Comparison of ENCODE assay signal across 1 cellular context in the genomic region with DNA sequence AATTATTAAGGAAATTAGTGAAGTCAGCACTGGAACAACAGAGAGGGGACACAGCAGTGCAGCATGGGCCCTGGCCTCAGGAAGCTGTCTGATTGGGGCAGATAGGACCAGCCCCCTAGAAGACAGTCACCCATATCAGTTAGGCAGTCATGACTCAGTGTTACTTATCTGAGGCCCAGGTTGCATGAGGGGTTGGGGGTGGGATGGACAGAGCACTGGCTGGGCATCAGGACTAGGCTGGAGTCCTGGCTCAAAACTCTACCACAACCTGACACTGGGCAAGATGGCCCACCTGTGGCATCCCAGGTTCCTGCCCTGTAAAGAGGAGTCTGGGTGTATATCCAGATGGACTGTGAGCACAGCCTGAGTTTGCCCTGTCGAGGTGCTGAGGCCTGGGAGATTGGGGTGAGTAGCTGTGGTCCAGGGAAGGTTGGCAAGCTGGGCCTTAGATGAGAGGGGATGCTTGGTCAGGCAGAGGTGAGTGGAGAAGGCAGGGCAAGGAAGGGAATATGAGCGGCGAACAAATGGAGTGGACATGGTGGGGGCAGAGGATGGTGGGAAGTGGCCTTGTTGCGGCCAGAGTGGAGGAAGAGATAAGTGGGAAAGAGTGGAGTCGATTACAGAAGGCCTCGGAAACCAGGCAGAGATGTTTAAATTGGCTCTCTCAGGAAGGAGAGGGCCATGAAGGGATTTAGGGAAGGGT.
TF ChIP-seq lines count a peak whose summit lies in the region.

No MANE protein-coding gene starts in this region.

TF ChIP-seq in K562, 482 proteins besides CTCF, POLR2A, EP300 and RAD21 (continued from another document and continues in another):
- TF ChIP-seq, protein P1, sequence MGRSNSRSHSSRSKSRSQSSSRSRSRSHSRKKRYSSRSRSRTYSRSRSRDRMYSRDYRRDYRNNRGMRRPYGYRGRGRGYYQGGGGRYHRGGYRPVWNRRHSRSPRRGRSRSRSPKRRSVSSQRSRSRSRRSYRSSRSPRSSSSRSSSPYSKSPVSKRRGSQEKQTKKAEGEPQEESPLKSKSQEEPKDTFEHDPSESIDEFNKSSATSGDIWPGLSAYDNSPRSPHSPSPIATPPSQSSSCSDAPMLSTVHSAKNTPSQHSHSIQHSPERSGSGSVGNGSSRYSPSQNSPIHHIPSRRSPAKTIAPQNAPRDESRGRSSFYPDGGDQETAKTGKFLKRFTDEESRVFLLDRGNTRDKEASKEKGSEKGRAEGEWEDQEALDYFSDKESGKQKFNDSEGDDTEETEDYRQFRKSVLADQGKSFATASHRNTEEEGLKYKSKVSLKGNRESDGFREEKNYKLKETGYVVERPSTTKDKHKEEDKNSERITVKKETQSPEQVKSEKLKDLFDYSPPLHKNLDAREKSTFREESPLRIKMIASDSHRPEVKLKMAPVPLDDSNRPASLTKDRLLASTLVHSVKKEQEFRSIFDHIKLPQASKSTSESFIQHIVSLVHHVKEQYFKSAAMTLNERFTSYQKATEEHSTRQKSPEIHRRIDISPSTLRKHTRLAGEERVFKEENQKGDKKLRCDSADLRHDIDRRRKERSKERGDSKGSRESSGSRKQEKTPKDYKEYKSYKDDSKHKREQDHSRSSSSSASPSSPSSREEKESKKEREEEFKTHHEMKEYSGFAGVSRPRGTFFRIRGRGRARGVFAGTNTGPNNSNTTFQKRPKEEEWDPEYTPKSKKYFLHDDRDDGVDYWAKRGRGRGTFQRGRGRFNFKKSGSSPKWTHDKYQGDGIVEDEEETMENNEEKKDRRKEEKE (IDR thresholded peaks at IDR 0.05; ENCODE audit: borderline replicate concordance in 1 of 2, control insufficient read depth in 1 of 2, low read depth in 2 of 2, low read length in 1 of 2) = 0 out of 4 replicates have a peak, but pooled peaks of 1 of the 2 experiments have one; percentile 22
- TF ChIP-seq, protein P2, sequence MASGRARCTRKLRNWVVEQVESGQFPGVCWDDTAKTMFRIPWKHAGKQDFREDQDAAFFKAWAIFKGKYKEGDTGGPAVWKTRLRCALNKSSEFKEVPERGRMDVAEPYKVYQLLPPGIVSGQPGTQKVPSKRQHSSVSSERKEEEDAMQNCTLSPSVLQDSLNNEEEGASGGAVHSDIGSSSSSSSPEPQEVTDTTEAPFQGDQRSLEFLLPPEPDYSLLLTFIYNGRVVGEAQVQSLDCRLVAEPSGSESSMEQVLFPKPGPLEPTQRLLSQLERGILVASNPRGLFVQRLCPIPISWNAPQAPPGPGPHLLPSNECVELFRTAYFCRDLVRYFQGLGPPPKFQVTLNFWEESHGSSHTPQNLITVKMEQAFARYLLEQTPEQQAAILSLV (tag; IDR thresholded peaks at IDR 0.05) = peak; percentile 34; the same call in 1 of the 2 replicates
- TF ChIP-seq, protein P3, sequence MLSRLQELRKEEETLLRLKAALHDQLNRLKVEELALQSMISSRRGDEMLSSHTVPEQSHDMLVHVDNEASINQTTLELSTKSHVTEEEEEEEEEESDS (CRISPR knock-in tag; IDR thresholded peaks at IDR 0.05) = no peak
- TF ChIP-seq BHLHE40 (IDR thresholded peaks at IDR 0.05; ENCODE audit: low read length) (peak; percentile 47; the same call in 1 of the 2 replicates), PHF8 (IDR thresholded peaks at IDR 0.05; ENCODE audit: borderline replicate concordance, low read length) (peak; percentile 59; the same call in 1 of the 2 replicates), PHB2 (IDR thresholded peaks at IDR 0.05; ENCODE audit: low read depth) (peak; percentile 62), MECOM (CRISPR knock-in tag; IDR thresholded peaks at IDR 0.05) (peak; percentile 83), NRF1 (conservative IDR thresholded peaks at IDR 0.05 in 1 of 2, IDR thresholded peaks at IDR 0.05 in 1 of 2) (peak in 1 of 2 experiments; percentile 39), FOSL1 (tag; conservative IDR thresholded peaks at IDR 0.05) (peak; percentile 99), SMAD1 (IDR thresholded peaks at IDR 0.05; ENCODE audit: low read depth, low read length, partially characterized antibody) (peak; percentile 86), RAD51 (IDR thresholded peaks at IDR 0.05; ENCODE audit: borderline replicate concordance, low read depth) (peak; percentile 7; the same call in 1 of the 2 replicates), MTA2 (IDR thresholded peaks at IDR 0.05; ENCODE audit: low read depth) (peak; percentile 74), HMGN3 (IDR thresholded peaks at IDR 0.05; ENCODE audit: borderline replicate concordance, extremely low read depth, insufficient read length, low read depth, low read length) (peak; percentile 32), ZNF444 (CRISPR knock-in tag; IDR thresholded peaks at IDR 0.05) (0 out of 2 replicates have a peak, but pooled peaks have one; percentile 36), POLR2G (IDR thresholded peaks at IDR 0.05; ENCODE audit: low read depth, low read length) (peak; percentile 83), RFX5 (IDR thresholded peaks at IDR 0.05; ENCODE audit: low read depth, low read length) (no peak), NCOA4 (IDR thresholded peaks at IDR 0.05; ENCODE audit: partially characterized antibody) (peak; percentile 66), TEAD4 (IDR thresholded peaks at IDR 0.05; ENCODE audit: low read length) (peak; percentile 91), TEAD4 (CRISPR knock-in tag; IDR thresholded peaks at IDR 0.05; ENCODE audit: borderline replicate concordance) (no peak), NFXL1 (CRISPR knock-in tag; IDR thresholded peaks at IDR 0.05) (0 out of 2 replicates have a peak, but pooled peaks have one; percentile 62), NR3C1 (CRISPR knock-in tag; IDR thresholded peaks at IDR 0.05) (no peak), TBL1XR1 (IDR thresholded peaks at IDR 0.05; ENCODE audit: low read length in 2 of 2) (peak in 1 of 2 experiments; percentile 82; a peak in 2 of 4 replicates), XRCC4 (IDR thresholded peaks at IDR 0.05; ENCODE audit: extremely low read depth, insufficient read depth, insufficient read length) (no peak), NCOA1 (IDR thresholded peaks at IDR 0.05; ENCODE audit: low read depth) (peak; percentile 81), HSF4 (CRISPR knock-in tag; IDR thresholded peaks at IDR 0.05; ENCODE audit: borderline replicate concordance) (peak; percentile 61; the same call in 1 of the 2 replicates), POLR2B (IDR thresholded peaks at IDR 0.05; ENCODE audit: low read depth, partially characterized antibody) (peak; percentile 93), SMARCA4 (IDR thresholded peaks at IDR 0.05) (peak; percentile 97), ETV5 (CRISPR knock-in tag; IDR thresholded peaks at IDR 0.05; ENCODE audit: low read depth) (peak; percentile 52), ARHGAP35 (IDR thresholded peaks at IDR 0.05; ENCODE audit: partially characterized antibody) (no peak), ZBTB1 (CRISPR knock-in tag; IDR thresholded peaks at IDR 0.05; ENCODE audit: borderline replicate concordance, low read depth) (no peak), CBFA2T2 (conservative IDR thresholded peaks at IDR 0.05) (no peak), STAT5B (CRISPR knock-in tag; IDR thresholded peaks at IDR 0.05) (no peak), RCOR1 (IDR thresholded peaks at IDR 0.05; ENCODE audit: borderline replicate concordance in 1 of 2, low read depth in 2 of 2, low read length in 2 of 2) (peak; percentile 44 to 95; a peak in 3 of 4 replicates)
- TF ChIP-seq, protein P4, sequence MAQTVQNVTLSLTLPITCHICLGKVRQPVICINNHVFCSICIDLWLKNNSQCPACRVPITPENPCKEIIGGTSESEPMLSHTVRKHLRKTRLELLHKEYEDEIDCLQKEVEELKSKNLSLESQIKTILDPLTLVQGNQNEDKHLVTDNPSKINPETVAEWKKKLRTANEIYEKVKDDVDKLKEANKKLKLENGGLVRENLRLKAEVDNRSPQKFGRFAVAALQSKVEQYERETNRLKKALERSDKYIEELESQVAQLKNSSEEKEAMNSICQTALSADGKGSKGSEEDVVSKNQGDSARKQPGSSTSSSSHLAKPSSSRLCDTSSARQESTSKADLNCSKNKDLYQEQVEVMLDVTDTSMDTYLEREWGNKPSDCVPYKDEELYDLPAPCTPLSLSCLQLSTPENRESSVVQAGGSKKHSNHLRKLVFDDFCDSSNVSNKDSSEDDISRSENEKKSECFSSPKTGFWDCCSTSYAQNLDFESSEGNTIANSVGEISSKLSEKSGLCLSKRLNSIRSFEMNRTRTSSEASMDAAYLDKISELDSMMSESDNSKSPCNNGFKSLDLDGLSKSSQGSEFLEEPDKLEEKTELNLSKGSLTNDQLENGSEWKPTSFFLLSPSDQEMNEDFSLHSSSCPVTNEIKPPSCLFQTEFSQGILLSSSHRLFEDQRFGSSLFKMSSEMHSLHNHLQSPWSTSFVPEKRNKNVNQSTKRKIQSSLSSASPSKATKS (CRISPR knock-in tag; IDR thresholded peaks at IDR 0.05) = peak; percentile 86
- TF ChIP-seq, protein P5, sequence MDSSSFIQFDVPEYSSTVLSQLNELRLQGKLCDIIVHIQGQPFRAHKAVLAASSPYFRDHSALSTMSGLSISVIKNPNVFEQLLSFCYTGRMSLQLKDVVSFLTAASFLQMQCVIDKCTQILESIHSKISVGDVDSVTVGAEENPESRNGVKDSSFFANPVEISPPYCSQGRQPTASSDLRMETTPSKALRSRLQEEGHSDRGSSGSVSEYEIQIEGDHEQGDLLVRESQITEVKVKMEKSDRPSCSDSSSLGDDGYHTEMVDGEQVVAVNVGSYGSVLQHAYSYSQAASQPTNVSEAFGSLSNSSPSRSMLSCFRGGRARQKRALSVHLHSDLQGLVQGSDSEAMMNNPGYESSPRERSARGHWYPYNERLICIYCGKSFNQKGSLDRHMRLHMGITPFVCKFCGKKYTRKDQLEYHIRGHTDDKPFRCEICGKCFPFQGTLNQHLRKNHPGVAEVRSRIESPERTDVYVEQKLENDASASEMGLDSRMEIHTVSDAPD (CRISPR knock-in tag; IDR thresholded peaks at IDR 0.05) = peak; percentile 10; the same call in 1 of the 2 replicates
- TF ChIP-seq, protein P6, sequence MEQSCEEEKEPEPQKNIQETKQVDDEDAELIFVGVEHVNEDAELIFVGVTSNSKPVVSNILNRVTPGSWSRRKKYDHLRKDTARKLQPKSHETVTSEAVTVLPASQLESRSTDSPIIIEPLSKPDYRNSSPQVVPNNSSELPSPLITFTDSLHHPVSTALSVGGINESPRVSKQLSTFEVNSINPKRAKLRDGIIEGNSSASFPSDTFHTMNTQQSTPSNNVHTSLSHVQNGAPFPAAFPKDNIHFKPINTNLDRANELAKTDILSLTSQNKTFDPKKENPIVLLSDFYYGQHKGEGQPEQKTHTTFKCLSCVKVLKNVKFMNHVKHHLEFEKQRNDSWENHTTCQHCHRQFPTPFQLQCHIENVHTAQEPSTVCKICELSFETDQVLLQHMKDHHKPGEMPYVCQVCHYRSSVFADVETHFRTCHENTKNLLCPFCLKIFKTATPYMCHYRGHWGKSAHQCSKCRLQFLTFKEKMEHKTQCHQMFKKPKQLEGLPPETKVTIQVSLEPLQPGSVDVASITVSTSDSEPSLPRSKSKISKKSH (CRISPR knock-in tag; IDR thresholded peaks at IDR 0.05) = no peak
- TF ChIP-seq, protein P7, sequence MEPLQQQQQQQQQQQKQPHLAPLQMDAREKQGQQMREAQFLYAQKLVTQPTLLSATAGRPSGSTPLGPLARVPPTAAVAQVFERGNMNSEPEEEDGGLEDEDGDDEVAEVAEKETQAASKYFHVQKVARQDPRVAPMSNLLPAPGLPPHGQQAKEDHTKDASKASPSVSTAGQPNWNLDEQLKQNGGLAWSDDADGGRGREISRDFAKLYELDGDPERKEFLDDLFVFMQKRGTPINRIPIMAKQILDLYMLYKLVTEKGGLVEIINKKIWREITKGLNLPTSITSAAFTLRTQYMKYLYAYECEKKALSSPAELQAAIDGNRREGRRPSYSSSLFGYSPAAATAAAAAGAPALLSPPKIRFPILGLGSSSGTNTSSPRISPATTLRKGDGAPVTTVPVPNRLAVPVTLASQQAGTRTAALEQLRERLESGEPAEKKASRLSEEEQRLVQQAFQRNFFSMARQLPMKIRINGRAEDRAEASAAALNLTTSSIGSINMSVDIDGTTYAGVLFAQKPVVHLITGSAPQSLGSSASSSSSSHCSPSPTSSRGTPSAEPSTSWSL (CRISPR knock-in tag; IDR thresholded peaks at IDR 0.05; ENCODE audit: borderline replicate concordance) = no peak
- TF ChIP-seq, protein P8, sequence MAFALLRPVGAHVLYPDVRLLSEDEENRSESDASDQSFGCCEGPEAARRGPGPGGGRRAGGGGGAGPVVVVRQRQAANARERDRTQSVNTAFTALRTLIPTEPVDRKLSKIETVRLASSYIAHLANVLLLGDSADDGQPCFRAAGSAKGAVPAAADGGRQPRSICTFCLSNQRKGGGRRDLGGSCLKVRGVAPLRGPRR (CRISPR knock-in tag; IDR thresholded peaks at IDR 0.05) = peak; percentile 75; the same call in 1 of the 2 replicates
- TF ChIP-seq, protein P9, sequence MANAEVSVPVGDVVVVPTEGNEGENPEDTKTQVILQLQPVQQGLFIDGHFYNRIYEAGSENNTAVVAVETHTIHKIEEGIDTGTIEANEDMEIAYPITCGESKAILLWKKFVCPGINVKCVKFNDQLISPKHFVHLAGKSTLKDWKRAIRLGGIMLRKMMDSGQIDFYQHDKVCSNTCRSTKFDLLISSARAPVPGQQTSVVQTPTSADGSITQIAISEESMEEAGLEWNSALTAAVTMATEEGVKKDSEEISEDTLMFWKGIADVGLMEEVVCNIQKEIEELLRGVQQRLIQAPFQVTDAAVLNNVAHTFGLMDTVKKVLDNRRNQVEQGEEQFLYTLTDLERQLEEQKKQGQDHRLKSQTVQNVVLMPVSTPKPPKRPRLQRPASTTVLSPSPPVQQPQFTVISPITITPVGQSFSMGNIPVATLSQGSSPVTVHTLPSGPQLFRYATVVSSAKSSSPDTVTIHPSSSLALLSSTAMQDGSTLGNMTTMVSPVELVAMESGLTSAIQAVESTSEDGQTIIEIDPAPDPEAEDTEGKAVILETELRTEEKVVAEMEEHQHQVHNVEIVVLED (CRISPR knock-in tag; IDR thresholded peaks at IDR 0.05) = 0 out of 2 replicates have a peak, but pooled peaks have one; percentile 18
- TF ChIP-seq, protein P10, sequence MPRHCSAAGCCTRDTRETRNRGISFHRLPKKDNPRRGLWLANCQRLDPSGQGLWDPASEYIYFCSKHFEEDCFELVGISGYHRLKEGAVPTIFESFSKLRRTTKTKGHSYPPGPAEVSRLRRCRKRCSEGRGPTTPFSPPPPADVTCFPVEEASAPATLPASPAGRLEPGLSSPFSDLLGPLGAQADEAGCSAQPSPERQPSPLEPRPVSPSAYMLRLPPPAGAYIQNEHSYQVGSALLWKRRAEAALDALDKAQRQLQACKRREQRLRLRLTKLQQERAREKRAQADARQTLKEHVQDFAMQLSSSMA (CRISPR knock-in tag; IDR thresholded peaks at IDR 0.05) = 0 out of 2 replicates have a peak, but pooled peaks have one; percentile 35
- TF ChIP-seq, protein P11, sequence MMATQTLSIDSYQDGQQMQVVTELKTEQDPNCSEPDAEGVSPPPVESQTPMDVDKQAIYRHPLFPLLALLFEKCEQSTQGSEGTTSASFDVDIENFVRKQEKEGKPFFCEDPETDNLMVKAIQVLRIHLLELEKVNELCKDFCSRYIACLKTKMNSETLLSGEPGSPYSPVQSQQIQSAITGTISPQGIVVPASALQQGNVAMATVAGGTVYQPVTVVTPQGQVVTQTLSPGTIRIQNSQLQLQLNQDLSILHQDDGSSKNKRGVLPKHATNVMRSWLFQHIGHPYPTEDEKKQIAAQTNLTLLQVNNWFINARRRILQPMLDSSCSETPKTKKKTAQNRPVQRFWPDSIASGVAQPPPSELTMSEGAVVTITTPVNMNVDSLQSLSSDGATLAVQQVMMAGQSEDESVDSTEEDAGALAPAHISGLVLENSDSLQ (IDR thresholded peaks at IDR 0.05) = peak; percentile 71
- TF ChIP-seq, protein P12, sequence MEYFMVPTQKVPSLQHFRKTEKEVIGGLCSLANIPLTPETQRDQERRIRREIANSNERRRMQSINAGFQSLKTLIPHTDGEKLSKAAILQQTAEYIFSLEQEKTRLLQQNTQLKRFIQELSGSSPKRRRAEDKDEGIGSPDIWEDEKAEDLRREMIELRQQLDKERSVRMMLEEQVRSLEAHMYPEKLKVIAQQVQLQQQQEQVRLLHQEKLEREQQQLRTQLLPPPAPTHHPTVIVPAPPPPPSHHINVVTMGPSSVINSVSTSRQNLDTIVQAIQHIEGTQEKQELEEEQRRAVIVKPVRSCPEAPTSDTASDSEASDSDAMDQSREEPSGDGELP (CRISPR knock-in tag; IDR thresholded peaks at IDR 0.05; ENCODE audit: borderline replicate concordance) = peak; percentile 83; the same call in 1 of the 2 replicates
